ENCODE assay signal across 9 cellular contexts in the genomic region with DNA sequence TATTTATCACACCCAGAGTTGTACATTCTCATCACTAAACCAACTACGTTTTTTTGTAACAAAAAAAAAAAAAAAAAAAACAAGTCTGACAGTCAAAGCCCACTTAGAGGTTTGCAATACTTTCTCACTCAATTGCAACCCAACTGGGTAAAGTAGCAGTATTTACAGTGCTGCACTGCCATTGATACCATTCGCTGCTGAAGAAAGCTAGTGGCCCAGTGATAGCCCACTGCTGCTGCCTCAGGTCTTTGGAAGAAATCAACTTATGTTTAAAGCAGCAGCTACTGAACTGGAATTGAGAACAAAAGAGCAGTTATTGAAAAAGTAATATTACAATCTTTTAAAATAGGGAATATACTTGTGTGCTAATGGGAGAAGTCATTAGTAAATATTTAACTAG. TPM values are rescaled to one million over a fixed set of nuclear protein-coding genes. Genes with fewer than 3 reads are reported as not detected.
A peak's percentile ranks its signal among the peaks of the same experiment; 100 is the strongest.
DNase-seq lines count a peak whose midpoint lies in the region; ATAC-seq, FAIRE-seq and TF ChIP-seq lines count a peak whose summit lies in the region.
"Had no signal": no experiment of that assay in that cellular context is flagged by ENCODE, and none has a peak within 500 bp of the region (broad histone marks: within the 10 kb centered on the region; RNA-seq: fewer than 3 reads in every experiment).

No MANE protein-coding gene starts in this region.

- H3K27ac ChIP-seq in OCI-LY1 (ENCODE audit: low read depth, low read length, poor library complexity, severe bottlenecking) (no peak overlapping the region), H1 (ENCODE audit: low read depth, low read length) (no peak overlapping the region), neutrophil (peak overlapping the region; percentile 99)

- no peak overlapping the region for H3K18ac ChIP-seq in H1 (ENCODE audit: extremely low read depth, low read length)

- peaks cover 18% of the 10 kb centered on the region; the same call in 1 of the 2 replicates for H4K20me1 ChIP-seq in OCI-LY1 (ENCODE audit: insufficient read depth, low read length)
- H4K20me1 ChIP-seq in H1 (replicated peaks in 1 of 2; ENCODE audit: control insufficient read depth in 1 of 2, insufficient read depth in 2 of 2, low read length in 2 of 2), result peaks cover 32 to 33% of the 10 kb centered on the region in 2 experiments

- no peak for ATAC-seq in HG02885 (IDR thresholded peaks at IDR 0.05; ENCODE audit: poor library complexity, unreplicated experiment)
- ATAC-seq in HG02610 (IDR thresholded peaks at IDR 0.05; ENCODE audit: unreplicated experiment), result no peak
- no peak for ATAC-seq in HG03520 (IDR thresholded peaks at IDR 0.05; ENCODE audit: unreplicated experiment)
- no peak for ATAC-seq in GM21526 (IDR thresholded peaks at IDR 0.05; ENCODE audit: low FRiP score, unreplicated experiment)

- no peak for TF ChIP-seq CTCF in Calu3 (IDR thresholded peaks at IDR 0.05; ENCODE audit: unreplicated experiment)
- TF ChIP-seq CTCF in OCI-LY1 (IDR thresholded peaks at IDR 0.05; ENCODE audit: low read length), result no peak
- TF ChIP-seq CTCF in H1 (IDR thresholded peaks at IDR 0.05; ENCODE audit: control extremely low read depth in 1 of 3, insufficient read depth in 1 of 3, low read depth in 1 of 3, low read length in 3 of 3), result no peak
- TF ChIP-seq CTCF in neutrophil (IDR thresholded peaks at IDR 0.05), result no peak

- H2BK120ac ChIP-seq in H1 (replicated peaks; ENCODE audit: low read depth, low read length), result no peak overlapping the region

- TF ChIP-seq RAD21 in H1 (IDR thresholded peaks at IDR 0.05 in 1 of 2, conservative IDR thresholded peaks at IDR 0.05 in 1 of 2; ENCODE audit: low read depth in 2 of 2, low read length in 2 of 2), result no peak

- no peak overlapping the region for H2BK12ac ChIP-seq in H1 (ENCODE audit: low read depth, low read length)

- POLR2A ChIA-PET in H1 (lab: Charles Lee; ENCODE audit: partially characterized antibody), result interaction anchor here (0.6 to 29.6 kb wide), 14 partner anchors 11 to 192 kb away, joined by 3 to 677 read pairs (median 4); a partner anchor contains a TSS

- no peak overlapping the region for H2AK5ac ChIP-seq in H1 (ENCODE audit: low read depth, low read length)

- no peaks in the 10 kb centered on the region for H3K27me3 ChIP-seq in OCI-LY1 (ENCODE audit: insufficient read depth, low read length)
- H3K27me3 ChIP-seq in H1 (replicated peaks in 1 of 4; ENCODE audit: control insufficient read depth in 3 of 4, extremely low read depth in 1 of 4, insufficient read depth in 3 of 4, low read length in 3 of 4), result no peaks in the 10 kb centered on the region
- no peaks in the 10 kb centered on the region for H3K27me3 ChIP-seq in neutrophil

- no peaks in the 10 kb centered on the region; the same call in 1 of the 2 replicates for H3K79me1 ChIP-seq in H1 (ENCODE audit: low read depth, low read length)

- no peak overlapping the region for H3K14ac ChIP-seq in H1 (ENCODE audit: insufficient read length)

- no peak overlapping the region for H3K23ac ChIP-seq in H1 (ENCODE audit: insufficient read length)

- no peak overlapping the region for H2AFZ ChIP-seq in OCI-LY1 (ENCODE audit: low read length)
- no peak overlapping the region for H2AFZ ChIP-seq in H1 (ENCODE audit: low read length)

- peak overlapping the region; percentile 89 for H3K27ac Mint-ChIP-seq in Calu3 (ENCODE audit: unreplicated experiment)

- no peak for DNase-seq in Calu3
- DNase-seq in H1 (ENCODE audit: low read depth in 1 of 2, low spot score in 2 of 2), result no peak

- H3K36me3 ChIP-seq in OCI-LY1 (ENCODE audit: insufficient read depth, low read length) (peaks cover 70% of the 10 kb centered on the region), H1 (ENCODE audit: control insufficient read depth in 2 of 4, insufficient read depth in 4 of 4, low read length in 3 of 4) (peaks cover 35 to 60% (median 49%) of the 10 kb centered on the region in 4 experiments), neutrophil (peaks cover 45% of the 10 kb centered on the region)

- H3F3A ChIP-seq in OCI-LY1 (ENCODE audit: insufficient read depth, low read length), result no peaks in the 10 kb centered on the region; the same call in 1 of the 2 replicates

- no peak overlapping the region for H3K4ac ChIP-seq in H1 (replicated peaks; ENCODE audit: insufficient read length, low read depth, low read length)

- peak overlapping the region; percentile 89 for H3K4me3 Mint-ChIP-seq in Calu3 (ENCODE audit: low read depth, unreplicated experiment)

- CTCF ChIA-PET in Calu3 (lab: Charles Lee) (interaction anchor here (0.7 to 2.4 kb wide), 8 partner anchors 8 to 181 kb away, joined by 4 to 13 read pairs (median 6); a partner anchor contains a TSS), H1 (lab: Charles Lee; ENCODE audit: partially characterized antibody) (interaction anchor here (0.6 to 2.2 kb wide), 5 partner anchors 26 to 181 kb away, joined by 3 to 8 read pairs (median 3); no protein-coding TSS in a partner anchor)

- H3K79me2 ChIP-seq in OCI-LY1 (ENCODE audit: insufficient read depth, low read length) (peaks cover 65% of the 10 kb centered on the region), H1 (ENCODE audit: control insufficient read depth in 1 of 2, insufficient read depth in 2 of 2, low read length in 2 of 2) (peaks cover 38 to 77% of the 10 kb centered on the region in 2 experiments)

- H2BK5ac ChIP-seq in H1 (ENCODE audit: low read depth, low read length), result no peak overlapping the region

- no peak for FAIRE-seq in H1 (lab: Jason Lieb, UNC)
- FAIRE-seq: colon had no signal

- H3K4me1 Mint-ChIP-seq in Calu3 (ENCODE audit: low read depth, unreplicated experiment), result peaks cover 40% of the 10 kb centered on the region

- no peaks in the 10 kb centered on the region for H3K9me3 ChIP-seq in OCI-LY1 (ENCODE audit: low read length)
- no peaks in the 10 kb centered on the region for H3K9me3 ChIP-seq in H1 (ENCODE audit: insufficient read depth in 2 of 2, low read depth in 1 of 2, low read length in 1 of 2)
- H3K9me3 ChIP-seq in neutrophil, result no peaks in the 10 kb centered on the region

- H3K36me3 Mint-ChIP-seq in Calu3 (ENCODE audit: insufficient read depth, unreplicated experiment), result peaks cover 89% of the 10 kb centered on the region

- no peak overlapping the region for H3K56ac ChIP-seq in H1 (replicated peaks; ENCODE audit: insufficient read length, low read depth, low read length)

- H3K4me2 ChIP-seq in OCI-LY1 (ENCODE audit: low read length), result peak overlapping the region; percentile 71
- H3K4me2 ChIP-seq in H1 (ENCODE audit: insufficient read depth in 1 of 2, low read depth in 2 of 2, low read length in 2 of 2), result peak overlapping the region; percentile 76 to 78

- H3K9me2 ChIP-seq in OCI-LY1 (ENCODE audit: low read depth, low read length), result no peaks in the 10 kb centered on the region

- peak overlapping the region; percentile 86 for H3K4me3 ChIP-seq in OCI-LY1 (ENCODE audit: low read depth, low read length, poor library complexity, severe bottlenecking)
- H3K4me3 ChIP-seq in H1 (ENCODE audit: extremely low read depth in 1 of 4, insufficient read depth in 2 of 4, low read depth in 3 of 4, low read length in 4 of 4), result peak overlapping the region; percentile 89 to 100 (median 95)
- peak overlapping the region; percentile 74 to 97 for H3K4me3 ChIP-seq in neutrophil (ENCODE audit: low read depth in 1 of 2, low read length in 1 of 2)

- no peaks in the 10 kb centered on the region for H3K27me3 Mint-ChIP-seq in Calu3 (ENCODE audit: unreplicated experiment)

- no peak for TF ChIP-seq EP300 in H1 (IDR thresholded peaks at IDR 0.05; ENCODE audit: borderline replicate concordance in 1 of 2, low read depth in 2 of 2, low read length in 2 of 2)

- intact Hi-C loops in Calu3 (cut with micrococcal nuclease; ENCODE audit: unreplicated experiment), result loop anchor here (2.0 kb wide), 1 partner anchor 25 kb away; no protein-coding TSS in a partner anchor

- peaks cover 5% of the 10 kb centered on the region for H3K23me2 ChIP-seq in H1 (ENCODE audit: low read depth, low read length)

- no peak overlapping the region for H2BK15ac ChIP-seq in H1 (ENCODE audit: low read length)

- peak overlapping the region; percentile 96 for H3K9ac ChIP-seq in OCI-LY1 (ENCODE audit: low read length)
- H3K9ac ChIP-seq in H1 (replicated peaks in 1 of 4; ENCODE audit: extremely low read depth in 1 of 4, low read depth in 3 of 4, low read length in 3 of 4), result peak overlapping the region in 2 of 4 experiments; percentile 25 to 98; a peak in 3 of 7 replicates

- H2BK20ac ChIP-seq in H1 (ENCODE audit: low read length), result no peak overlapping the region

- H3K4me1 ChIP-seq in OCI-LY1 (ENCODE audit: insufficient read depth, low read length, severe bottlenecking) (peaks cover 42% of the 10 kb centered on the region), H1 (replicated peaks in 1 of 4; ENCODE audit: control insufficient read depth in 3 of 4, insufficient read depth in 4 of 4, low read length in 3 of 4) (peaks cover 0 to 6% (median 3%) of the 10 kb centered on the region in 4 experiments; a peak in 4 of 7 replicates), neutrophil (ENCODE audit: control insufficient read depth in 1 of 2, insufficient read depth in 1 of 2, low read depth in 1 of 2, low read length in 1 of 2) (peaks cover 39 to 41% of the 10 kb centered on the region in 2 experiments)

- no peak for TF ChIP-seq POLR2A in H1 (IDR thresholded peaks at IDR 0.05; ENCODE audit: control extremely low read depth in 1 of 2, low read depth in 2 of 2, low read length in 2 of 2)

- H4K5ac ChIP-seq in H1 (ENCODE audit: insufficient read length, low read depth, low read length), result no peak overlapping the region

- TSS peak; percentile 32 for BruUV-seq in Calu3 (replicated peaks; lab: Mats Ljungman, UMichigan)

- no peaks in the 10 kb centered on the region for H3K9me3 Mint-ChIP-seq in Calu3 (ENCODE audit: low read depth, unreplicated experiment)

- H4K91ac ChIP-seq in H1 (replicated peaks; ENCODE audit: insufficient read length, low read length), result no peak overlapping the region

- WGBS in H1 (ENCODE audit: extremely low coverage in 1 of 2, insufficient coverage in 1 of 2, insufficient read length in 1 of 2, insufficient replicate concordance in 2 of 2, low coverage in 1 of 2, low lambda C conversion rate in 2 of 2, missing lambda C conversion rate in 1 of 2), 2 experiments, result 10% methylated on average over 2 of the region's 2 CpGs; no CpG with 5 or more reads in 1 of the 2 experiments

- no peak overlapping the region for H4K8ac ChIP-seq in H1 (ENCODE audit: extremely low read depth, insufficient read depth, low read length)

RNA-seq across cellular contexts. Expression of a gene that starts 2.7 kb away (rescaled TPM):
- 418 and 453 TPM in 2 replicates for total RNA-seq in Calu3 (2022)
- total RNA-seq in H1 (2021; fragmentation: NEBNext Ultra II Directional; extraction: Animal tissue kit (Norgen Biotek cat#: 25700)), result 606 and 614 TPM in 2 replicates
- polyA plus RNA-seq in H1 (2011; rRNA removed), result 87.3 and 95.6 TPM in 2 replicates
- polyA plus RNA-seq in H1 (2011; cell fraction: cytosol; rRNA removed), result 240 TPM
- 179 TPM for polyA plus RNA-seq in H1 (2011; cell fraction: nucleus; rRNA removed)
- 452 to 699 TPM (median 531 TPM) in 4 replicates for polyA plus RNA-seq in H1 (2012, experiment 1 of 2)
- polyA plus RNA-seq in H1 (2012, experiment 2 of 2), result 85.9 TPM
- 352 TPM for polyA plus RNA-seq in H1 (2013, experiment 1 of 2)
- polyA plus RNA-seq in H1 (2013, experiment 2 of 2), result 353 TPM
- polyA minus RNA-seq in H1 (2011; rRNA and poly(A)+ RNA removed), result 235 and 263 TPM in 2 replicates
- 285 TPM for polyA minus RNA-seq in H1 (2011; cell fraction: cytosol; rRNA and poly(A)+ RNA removed)
- polyA minus RNA-seq in H1 (2011; cell fraction: nucleus; rRNA and poly(A)+ RNA removed), result 272 TPM

RNA-seq across cellular contexts. Expression of a gene that starts 26.2 kb away (rescaled TPM):
- 22.6 and 32.8 TPM in 2 replicates for total RNA-seq in Calu3 (2022)
- total RNA-seq in H1 (2021; fragmentation: NEBNext Ultra II Directional; extraction: Animal tissue kit (Norgen Biotek cat#: 25700)), result 28.8 and 33.6 TPM in 2 replicates
- 11.7 and 17.5 TPM in 2 replicates for polyA plus RNA-seq in H1 (2011; rRNA removed)
- polyA plus RNA-seq in H1 (2011; cell fraction: cytosol; rRNA removed), result 33.1 TPM
- 6.2 TPM for polyA plus RNA-seq in H1 (2011; cell fraction: nucleus; rRNA removed)
- 18.0 to 39.2 TPM (median 20.0 TPM) in 4 replicates for polyA plus RNA-seq in H1 (2012, experiment 1 of 2)
- polyA plus RNA-seq in H1 (2012, experiment 2 of 2), result 6.5 TPM
- polyA plus RNA-seq in H1 (2013, experiment 1 of 2), result 42.7 TPM
- 43.3 TPM for polyA plus RNA-seq in H1 (2013, experiment 2 of 2)
- polyA minus RNA-seq in H1 (2011; rRNA and poly(A)+ RNA removed), result 6.9 and 7.0 TPM in 2 replicates
- polyA minus RNA-seq in H1 (2011; cell fraction: cytosol; rRNA and poly(A)+ RNA removed), result 4.6 TPM
- 26.7 TPM for polyA minus RNA-seq in H1 (2011; cell fraction: nucleus; rRNA and poly(A)+ RNA removed)
